Comparison of ENCODE assay signal across 8 cellular contexts in genomic region chr10:62037890-62038608, GRCh38.
A peak's percentile ranks its signal among the peaks of the same experiment; 100 is the strongest.
DNase-seq lines count a peak whose midpoint lies in the region; ATAC-seq and TF ChIP-seq lines count a peak whose summit lies in the region.

No MANE protein-coding gene starts in this region.

- peaks cover 79% of the 10 kb centered on the region for H3K4me1 Mint-ChIP-seq in T-helper 1 cell treated with Interleukin-12 subunit alpha and Interleukin-12 subunit beta and Interleukin-4 antibody, amounts not matched to agents 30 μg/mL and 1 μg/mL, for 36 hours (ENCODE audit: low read depth)
- peaks cover 87% of the 10 kb centered on the region for H3K4me1 Mint-ChIP-seq in stimulated activated memory B cell treated with anti-CD40 and anti-IgM and Interleukin-4, amounts not matched to agents 10 μg/mL and 1 μg/mL and 100 μg/mL, for 72 hours

- no peak for TF ChIP-seq CTCF in PC-3 (conservative IDR thresholded peaks at IDR 0.05; ENCODE audit: low read depth, low read length)
- TF ChIP-seq CTCF in fibroblast of lung (conservative IDR thresholded peaks at IDR 0.05 in 1 of 2, IDR thresholded peaks at IDR 0.05 in 1 of 2; ENCODE audit: low read depth in 1 of 2, low read length in 2 of 2), result no peak

- H3K27me3 ChIP-seq in PC-3 (ENCODE audit: low read length), result no peaks in the 10 kb centered on the region
- H3K27me3 ChIP-seq in fibroblast of lung (ENCODE audit: control insufficient read depth, insufficient read depth, low read length), result no peaks in the 10 kb centered on the region

- peak overlapping the region; percentile 68 for H3K9ac ChIP-seq in PC-3 (ENCODE audit: low read length)
- no peak overlapping the region for H3K9ac ChIP-seq in fibroblast of lung (ENCODE audit: insufficient read depth, low read length)

- peak overlapping the region; percentile 38 for H2AFZ ChIP-seq in PC-3 (ENCODE audit: low read length)
- no peak overlapping the region for H2AFZ ChIP-seq in fibroblast of lung (ENCODE audit: low read length)

- H3K79me2 ChIP-seq in PC-3 (ENCODE audit: low read length) (no peaks in the 10 kb centered on the region), fibroblast of lung (ENCODE audit: control insufficient read depth, insufficient read depth, low read length) (peaks cover 53% of the 10 kb centered on the region)

- intact Hi-C loops in PC-3 (cut with micrococcal nuclease), result loop anchor here (1.0 to 5.0 kb wide), 18 partner anchors 39 to 779 kb away; partner anchors contain the start of gene EGR2

- peaks cover 32% of the 10 kb centered on the region for H3K36me3 Mint-ChIP-seq in T-helper 1 cell treated with Interleukin-12 subunit alpha and Interleukin-12 subunit beta and Interleukin-4 antibody, amounts not matched to agents 30 μg/mL and 1 μg/mL, for 36 hours (ENCODE audit: low read depth)
- peaks cover 59% of the 10 kb centered on the region for H3K36me3 Mint-ChIP-seq in stimulated activated memory B cell treated with anti-CD40 and anti-IgM and Interleukin-4, amounts not matched to agents 10 μg/mL and 1 μg/mL and 100 μg/mL, for 72 hours

- H3K27ac ChIP-seq in PC-3 (ENCODE audit: low read length), result peak overlapping the region; percentile 85
- peak overlapping the region; percentile 13 for H3K27ac ChIP-seq in fibroblast of lung (ENCODE audit: insufficient read depth, low read length)

- BruUV-seq in PC-3 (replicated peaks; lab: Mats Ljungman, UMichigan), result no TSS peak

- H3K9me3 Mint-ChIP-seq in T-helper 1 cell treated with Interleukin-12 subunit alpha and Interleukin-12 subunit beta and Interleukin-4 antibody, amounts not matched to agents 30 μg/mL and 1 μg/mL, for 36 hours, result no peaks in the 10 kb centered on the region
- H3K9me3 Mint-ChIP-seq in stimulated activated memory B cell treated with anti-CD40 and anti-IgM and Interleukin-4, amounts not matched to agents 10 μg/mL and 1 μg/mL and 100 μg/mL, for 72 hours, result peaks cover 3% of the 10 kb centered on the region

- POLR2A ChIA-PET in PC-3 (lab: Charles Lee; ENCODE audit: unreplicated experiment), result interaction anchor here (0.6 to 1.9 kb wide), 11 partner anchors 8 to 205 kb away, joined by 3 to 25 read pairs (median 4); no protein-coding TSS in a partner anchor

- DNase-seq in T-helper 1 cell, result no peak
- DNase-seq in PC-3, result peak; percentile 98
- DNase-seq in fibroblast of lung (ENCODE audit: low read depth in 2 of 2), result no peak
- DNase-seq in retina, result no peak

- H3K36me3 ChIP-seq in PC-3 (ENCODE audit: low read depth, low read length) (no peaks in the 10 kb centered on the region), fibroblast of lung (ENCODE audit: control insufficient read depth, insufficient read depth, low read length) (no peaks in the 10 kb centered on the region)

- peak; percentile 77 for ATAC-seq in PC-3
- no peak for ATAC-seq in stimulated activated memory B cell treated with anti-CD40 and anti-IgM and Interleukin-4, amounts not matched to agents 10 μg/mL and 1 μg/mL and 100 μg/mL, for 72 hours
- no peak for ATAC-seq in HG02678 (IDR thresholded peaks at IDR 0.05; ENCODE audit: unreplicated experiment)
- ATAC-seq in HG03565 (IDR thresholded peaks at IDR 0.05; ENCODE audit: unreplicated experiment), result no peak

- H4K20me1 ChIP-seq in PC-3 (ENCODE audit: low read length) (no peaks in the 10 kb centered on the region), fibroblast of lung (ENCODE audit: control insufficient read depth, extremely low read depth, insufficient read depth, low read length) (no peaks in the 10 kb centered on the region)

- H3K4me3 ChIP-seq in PC-3 (ENCODE audit: low read length) (peak overlapping the region; percentile 46), fibroblast of lung (replicated peaks in 1 of 4; ENCODE audit: control extremely low read depth in 1 of 4, insufficient read depth in 1 of 4, low read depth in 3 of 4, low read length in 4 of 4) (no peak overlapping the region)

- peak overlapping the region; percentile 91 for H3K27ac Mint-ChIP-seq in T-helper 1 cell treated with Interleukin-12 subunit alpha and Interleukin-12 subunit beta and Interleukin-4 antibody, amounts not matched to agents 30 μg/mL and 1 μg/mL, for 36 hours
- peak overlapping the region; percentile 99 for H3K27ac Mint-ChIP-seq in stimulated activated memory B cell treated with anti-CD40 and anti-IgM and Interleukin-4, amounts not matched to agents 10 μg/mL and 1 μg/mL and 100 μg/mL, for 72 hours

- H3K4me1 ChIP-seq in PC-3 (ENCODE audit: insufficient read depth, low read length), result peaks cover 48% of the 10 kb centered on the region
- peaks cover 32% of the 10 kb centered on the region for H3K4me1 ChIP-seq in fibroblast of lung (ENCODE audit: control insufficient read depth, extremely low read depth, insufficient read depth, low read length)

- no peaks in the 10 kb centered on the region for H3K27me3 Mint-ChIP-seq in T-helper 1 cell treated with Interleukin-12 subunit alpha and Interleukin-12 subunit beta and Interleukin-4 antibody, amounts not matched to agents 30 μg/mL and 1 μg/mL, for 36 hours (ENCODE audit: low read depth)
- H3K27me3 Mint-ChIP-seq in stimulated activated memory B cell treated with anti-CD40 and anti-IgM and Interleukin-4, amounts not matched to agents 10 μg/mL and 1 μg/mL and 100 μg/mL, for 72 hours, result no peaks in the 10 kb centered on the region

- peak overlapping the region; percentile 76 for H3K4me3 Mint-ChIP-seq in T-helper 1 cell treated with Interleukin-12 subunit alpha and Interleukin-12 subunit beta and Interleukin-4 antibody, amounts not matched to agents 30 μg/mL and 1 μg/mL, for 36 hours
- H3K4me3 Mint-ChIP-seq in stimulated activated memory B cell treated with anti-CD40 and anti-IgM and Interleukin-4, amounts not matched to agents 10 μg/mL and 1 μg/mL and 100 μg/mL, for 72 hours, result no peak overlapping the region

- CTCF ChIA-PET in PC-3 (lab: Charles Lee), result interaction anchor here (0.6 to 3.5 kb wide), 30 partner anchors 11 to 780 kb away, joined by 3 to 68 read pairs (median 4); partner anchors contain the start of gene ARID5B

- peaks cover 11% of the 10 kb centered on the region for H3F3A ChIP-seq in PC-3 (ENCODE audit: low read length, unreplicated experiment)

- H3K9me3 ChIP-seq in PC-3 (ENCODE audit: low read length) (no peaks in the 10 kb centered on the region), fibroblast of lung (ENCODE audit: control insufficient read depth, insufficient read depth, low read depth, low read length) (no peaks in the 10 kb centered on the region)

- H3K4me2 ChIP-seq in PC-3 (ENCODE audit: low read length), result peak overlapping the region; percentile 78
- H3K4me2 ChIP-seq in fibroblast of lung (ENCODE audit: extremely low read depth, insufficient read depth, low read length), result peak overlapping the region; percentile 90

- H3K9me2 ChIP-seq in PC-3 (replicated peaks; ENCODE audit: low read length), result no peaks in the 10 kb centered on the region
